Comparison of ENCODE assay signal across 1 cellular context in genomic region chr17:71503710-71504471, GRCh38.
TF ChIP-seq lines count a peak whose summit lies in the region.

No MANE protein-coding gene starts in this region.

TF ChIP-seq in IMR-90, 13 proteins besides CTCF, POLR2A, EP300 and RAD21 (continued from another document):
- TF ChIP-seq ELK1 (IDR thresholded peaks at IDR 0.05; ENCODE audit: borderline replicate concordance, low read depth, low read length), result no peak
- TF ChIP-seq USF2 (IDR thresholded peaks at IDR 0.05; ENCODE audit: low read depth, low read length), result no peak
- TF ChIP-seq CHD1 (IDR thresholded peaks at IDR 0.05; ENCODE audit: low read depth, low read length), result no peak
- TF ChIP-seq BHLHE40 (IDR thresholded peaks at IDR 0.05; ENCODE audit: low read depth, low read length), result no peak
- no peak for TF ChIP-seq MAZ (IDR thresholded peaks at IDR 0.05; ENCODE audit: borderline replicate concordance, low read depth, low read length)
- no peak for TF ChIP-seq MXI1 (IDR thresholded peaks at IDR 0.05; ENCODE audit: borderline replicate concordance, low read depth, low read length)
- TF ChIP-seq SMC3 (IDR thresholded peaks at IDR 0.05; ENCODE audit: low read depth, low read length), result no peak
- no peak for TF ChIP-seq NFE2L2 (IDR thresholded peaks at IDR 0.05; ENCODE audit: low read depth, low read length)
- TF ChIP-seq MAFK (IDR thresholded peaks at IDR 0.05; ENCODE audit: low read depth, low read length), result no peak
- no peak for TF ChIP-seq RCOR1 (IDR thresholded peaks at IDR 0.05; ENCODE audit: insufficient replicate concordance, low read length)
